Comparison of ENCODE assay signal across 21 cellular contexts in the genomic region with DNA sequence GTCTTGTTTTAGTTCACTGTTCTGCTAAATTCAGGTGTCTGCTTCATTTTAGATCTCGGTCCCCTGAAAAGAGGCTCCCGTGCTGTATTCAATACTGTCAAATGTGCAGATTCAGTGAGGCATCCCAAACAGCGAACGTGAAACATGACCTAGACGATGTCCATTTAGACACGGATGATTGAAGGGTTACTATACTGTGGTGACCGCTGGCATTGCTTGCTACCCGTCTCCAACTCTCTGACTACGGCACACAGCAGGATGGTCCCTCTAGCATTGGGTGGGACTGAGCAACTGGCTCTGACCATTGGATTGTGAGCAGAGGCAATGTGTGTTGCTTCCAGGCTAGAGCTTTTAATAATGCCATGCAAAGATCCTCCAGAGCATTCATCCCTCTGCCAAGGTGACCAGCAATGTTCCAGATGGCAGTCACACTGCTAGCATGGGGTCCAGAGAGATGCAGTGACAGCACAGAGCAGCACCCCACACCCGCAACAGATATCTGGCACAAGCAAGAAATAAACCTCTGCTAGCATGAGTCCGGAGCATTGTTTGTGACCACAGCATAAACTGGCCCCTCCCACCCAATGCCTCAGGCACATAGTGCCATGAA. TPM values are rescaled to one million over a fixed set of nuclear protein-coding genes. Genes with fewer than 3 reads are reported as not detected.
"Had no signal": no experiment of that assay in that cellular context is flagged by ENCODE, and none has a peak within 500 bp of the region (broad histone marks: within the 10 kb centered on the region; RNA-seq: fewer than 3 reads in every experiment).

No MANE protein-coding gene starts in this region.

- H3K4me1 Mint-ChIP-seq: activated CD4-positive, alpha-beta memory T cell treated with anti-CD3 and anti-CD28 coated beads, Interleukin-2, amount 10 ng/mL, durations not matched to agents 7 days and 5 days; natural killer cell had no signal

- H3K27ac Mint-ChIP-seq: activated CD4-positive, alpha-beta memory T cell treated with anti-CD3 and anti-CD28 coated beads, Interleukin-2, amount 10 ng/mL, durations not matched to agents 7 days and 5 days; activated naive CD4-positive, alpha-beta T cell treated with anti-CD3 and anti-CD28 coated beads, Interleukin-2, amount 50 U/mL, for 72 hours; activated T-cell treated with anti-CD3 and anti-CD28 coated beads, Interleukin-2, amount 50 U/mL, for 72 hours; natural killer cell; WTC11 had no signal

- H3K9me3 ChIP-seq: left lung, prostate gland, spleen, stomach, thoracic aorta had no signal

- H3K27me3 ChIP-seq: left lung, spleen, stomach had no signal

- H3K27ac ChIP-seq: epithelial cell of prostate, left lung, prostate gland, spleen, thoracic aorta had no signal

- H3K4me3 Mint-ChIP-seq: activated CD4-positive, alpha-beta memory T cell treated with anti-CD3 and anti-CD28 coated beads, Interleukin-2, amount 10 ng/mL, durations not matched to agents 7 days and 5 days; activated T-cell treated with anti-CD3 and anti-CD28 coated beads, Interleukin-2, amount 50 U/mL, for 72 hours; natural killer cell; WTC11 had no signal

- H3K9me3 Mint-ChIP-seq: activated CD4-positive, alpha-beta memory T cell treated with anti-CD3 and anti-CD28 coated beads, Interleukin-2, amount 10 ng/mL, durations not matched to agents 7 days and 5 days; activated naive CD4-positive, alpha-beta T cell treated with anti-CD3 and anti-CD28 coated beads, Interleukin-2, amount 50 U/mL, for 72 hours; activated T-cell treated with anti-CD3 and anti-CD28 coated beads, Interleukin-2, amount 50 U/mL, for 72 hours; natural killer cell; WTC11 had no signal

- H3K4me1 ChIP-seq: prostate gland, spleen had no signal

- DNase-seq: activated CD4-positive, alpha-beta memory T cell treated with anti-CD3 and anti-CD28 coated beads, Interleukin-2, amount 10 ng/mL, durations not matched to agents 7 days and 5 days; activated CD4-positive, alpha-beta T cell treated with anti-CD3 and anti-CD28 coated beads for 4 hours; activated CD8-positive, alpha-beta memory T cell treated with anti-CD3 and anti-CD28 coated beads, Interleukin-2, amount 50 U/mL, for 48 hours; activated gamma-delta T cell; activated T-cell treated with anti-CD3 and anti-CD28 coated beads, Interleukin-2, amount 50 U/mL, for 72 hours; central memory CD4-positive, alpha-beta T cell; cortex of kidney; left lung; mammary epithelial cell; natural killer cell; spleen; stomach; T-helper 2 cell had no signal

- ATAC-seq: activated naive CD4-positive, alpha-beta T cell treated with anti-CD3 and anti-CD28 coated beads, Interleukin-2, amount 50 U/mL, for 72 hours; activated T-cell treated with anti-CD3 and anti-CD28 coated beads, Interleukin-2, amount 50 U/mL, for 72 hours; left lung; natural killer cell; sciatic nerve; WTC11 had no signal

- H3K36me3 ChIP-seq: left lung, prostate gland, spleen, stomach, thoracic aorta had no signal

- H3K36me3 Mint-ChIP-seq: activated naive CD4-positive, alpha-beta T cell treated with anti-CD3 and anti-CD28 coated beads, Interleukin-2, amount 50 U/mL, for 72 hours; natural killer cell; WTC11 had no signal

- H3K4me3 ChIP-seq: left lung, prostate gland, spleen, stomach, thoracic aorta had no signal

- FAIRE-seq: islet of Langerhans, urothelium cell line had no signal

RNA-seq across cellular contexts. Expression of a gene that starts 9.1 kb away (rescaled TPM):
- total RNA-seq: activated CD4-positive, alpha-beta memory T cell treated with anti-CD3 and anti-CD28 coated beads, Interleukin-2, amount 10 ng/mL, durations not matched to agents 7 days and 5 days; activated naive CD4-positive, alpha-beta T cell treated with anti-CD3 and anti-CD28 coated beads, Interleukin-2, amount 50 U/mL, for 72 hours; activated T-cell treated with anti-CD3 and anti-CD28 coated beads, Interleukin-2, amount 50 U/mL, for 72 hours; mammary epithelial cell had no signal
- polyA plus RNA-seq: mammary epithelial cell, spleen had no signal
